ENCODE assay signal across 1 cellular context in the genomic region with DNA sequence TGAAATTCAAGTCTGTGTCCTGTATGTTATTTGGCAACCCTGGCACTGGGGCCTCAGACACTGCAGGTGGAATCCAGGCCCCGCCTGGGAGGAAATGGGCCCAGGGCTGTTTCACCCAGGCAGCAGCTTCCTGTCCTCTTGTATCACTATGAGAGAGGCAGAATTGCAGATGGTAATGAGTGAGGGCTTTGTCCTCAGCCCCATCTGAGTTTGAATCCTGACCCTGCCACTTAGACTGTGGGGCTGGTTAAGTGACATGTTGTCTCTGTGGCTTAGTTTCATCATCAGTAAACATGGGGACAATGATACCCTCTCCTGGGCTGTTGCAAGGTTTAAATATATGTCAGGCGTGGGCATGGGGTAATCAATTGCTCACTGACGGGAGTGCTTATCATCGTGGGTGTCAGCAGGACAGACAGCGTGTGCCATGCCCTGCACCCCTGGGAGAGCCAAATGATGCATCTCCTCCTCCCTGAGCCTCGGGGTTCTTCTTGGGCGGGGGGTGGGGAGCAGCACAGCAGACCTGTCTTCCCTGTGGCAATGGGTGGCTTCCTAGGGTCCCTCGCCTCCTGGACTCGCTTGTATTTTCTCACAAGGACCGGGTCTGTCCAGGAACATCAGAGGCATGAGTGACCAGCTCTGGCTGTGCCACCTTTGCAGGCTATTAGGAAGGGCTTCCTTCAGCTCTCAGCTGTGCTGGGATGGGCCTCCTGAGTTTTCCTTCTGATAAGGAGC.
TF ChIP-seq lines count a peak whose summit lies in the region.

No MANE protein-coding gene starts in this region.

TF ChIP-seq in HepG2, 621 proteins besides CTCF, POLR2A, EP300 and RAD21 (continued from another document and continues in another):
- TF ChIP-seq, protein P1, sequence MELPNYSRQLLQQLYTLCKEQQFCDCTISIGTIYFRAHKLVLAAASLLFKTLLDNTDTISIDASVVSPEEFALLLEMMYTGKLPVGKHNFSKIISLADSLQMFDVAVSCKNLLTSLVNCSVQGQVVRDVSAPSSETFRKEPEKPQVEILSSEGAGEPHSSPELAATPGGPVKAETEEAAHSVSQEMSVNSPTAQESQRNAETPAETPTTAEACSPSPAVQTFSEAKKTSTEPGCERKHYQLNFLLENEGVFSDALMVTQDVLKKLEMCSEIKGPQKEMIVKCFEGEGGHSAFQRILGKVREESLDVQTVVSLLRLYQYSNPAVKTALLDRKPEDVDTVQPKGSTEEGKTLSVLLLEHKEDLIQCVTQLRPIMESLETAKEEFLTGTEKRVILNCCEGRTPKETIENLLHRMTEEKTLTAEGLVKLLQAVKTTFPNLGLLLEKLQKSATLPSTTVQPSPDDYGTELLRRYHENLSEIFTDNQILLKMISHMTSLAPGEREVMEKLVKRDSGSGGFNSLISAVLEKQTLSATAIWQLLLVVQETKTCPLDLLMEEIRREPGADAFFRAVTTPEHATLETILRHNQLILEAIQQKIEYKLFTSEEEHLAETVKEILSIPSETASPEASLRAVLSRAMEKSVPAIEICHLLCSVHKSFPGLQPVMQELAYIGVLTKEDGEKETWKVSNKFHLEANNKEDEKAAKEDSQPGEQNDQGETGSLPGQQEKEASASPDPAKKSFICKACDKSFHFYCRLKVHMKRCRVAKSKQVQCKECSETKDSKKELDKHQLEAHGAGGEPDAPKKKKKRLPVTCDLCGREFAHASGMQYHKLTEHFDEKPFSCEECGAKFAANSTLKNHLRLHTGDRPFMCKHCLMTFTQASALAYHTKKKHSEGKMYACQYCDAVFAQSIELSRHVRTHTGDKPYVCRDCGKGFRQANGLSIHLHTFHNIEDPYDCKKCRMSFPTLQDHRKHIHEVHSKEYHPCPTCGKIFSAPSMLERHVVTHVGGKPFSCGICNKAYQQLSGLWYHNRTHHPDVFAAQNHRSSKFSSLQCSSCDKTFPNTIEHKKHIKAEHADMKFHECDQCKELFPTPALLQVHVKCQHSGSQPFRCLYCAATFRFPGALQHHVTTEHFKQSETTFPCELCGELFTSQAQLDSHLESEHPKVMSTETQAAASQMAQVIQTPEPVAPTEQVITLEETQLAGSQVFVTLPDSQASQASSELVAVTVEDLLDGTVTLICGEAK (IDR thresholded peaks at IDR 0.05) = no peak
- TF ChIP-seq, protein P1 (CRISPR knock-in tag; IDR thresholded peaks at IDR 0.05) = no peak
- TF ChIP-seq, protein P2, sequence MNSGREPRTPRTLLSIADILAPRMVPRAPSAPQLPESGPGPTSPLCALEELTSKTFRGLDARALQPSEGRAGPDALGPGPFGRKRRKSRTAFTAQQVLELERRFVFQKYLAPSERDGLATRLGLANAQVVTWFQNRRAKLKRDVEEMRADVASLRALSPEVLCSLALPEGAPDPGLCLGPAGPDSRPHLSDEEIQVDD (CRISPR knock-in tag; IDR thresholded peaks at IDR 0.05; ENCODE audit: borderline replicate concordance) = no peak
- TF ChIP-seq CEBPG (CRISPR knock-in tag; IDR thresholded peaks at IDR 0.05) (peak; percentile 91), ZNF709 (CRISPR knock-in tag; IDR thresholded peaks at IDR 0.05) (no peak), ZNF274 (CRISPR knock-in tag; IDR thresholded peaks at IDR 0.05) (no peak), ZSCAN21 (CRISPR knock-in tag; IDR thresholded peaks at IDR 0.05; ENCODE audit: borderline replicate concordance) (no peak), KLF9 (CRISPR knock-in tag; IDR thresholded peaks at IDR 0.05; ENCODE audit: low read depth) (no peak), ZNF557 (CRISPR knock-in tag; IDR thresholded peaks at IDR 0.05) (no peak), NAIF1 (CRISPR knock-in tag; IDR thresholded peaks at IDR 0.05; ENCODE audit: borderline replicate concordance) (no peak), ZSCAN30 (CRISPR knock-in tag; IDR thresholded peaks at IDR 0.05) (no peak), ZNF724P (CRISPR knock-in tag; IDR thresholded peaks at IDR 0.05; ENCODE audit: borderline replicate concordance) (no peak), ZNF20 (CRISPR knock-in tag; IDR thresholded peaks at IDR 0.05) (no peak), DNMT3B (CRISPR knock-in tag; conservative IDR thresholded peaks at IDR 0.05) (no peak), ZSCAN29 (CRISPR knock-in tag; conservative IDR thresholded peaks at IDR 0.05) (0 out of 2 replicates have a peak, but pooled peaks have one; percentile 16)
- TF ChIP-seq, protein P3, sequence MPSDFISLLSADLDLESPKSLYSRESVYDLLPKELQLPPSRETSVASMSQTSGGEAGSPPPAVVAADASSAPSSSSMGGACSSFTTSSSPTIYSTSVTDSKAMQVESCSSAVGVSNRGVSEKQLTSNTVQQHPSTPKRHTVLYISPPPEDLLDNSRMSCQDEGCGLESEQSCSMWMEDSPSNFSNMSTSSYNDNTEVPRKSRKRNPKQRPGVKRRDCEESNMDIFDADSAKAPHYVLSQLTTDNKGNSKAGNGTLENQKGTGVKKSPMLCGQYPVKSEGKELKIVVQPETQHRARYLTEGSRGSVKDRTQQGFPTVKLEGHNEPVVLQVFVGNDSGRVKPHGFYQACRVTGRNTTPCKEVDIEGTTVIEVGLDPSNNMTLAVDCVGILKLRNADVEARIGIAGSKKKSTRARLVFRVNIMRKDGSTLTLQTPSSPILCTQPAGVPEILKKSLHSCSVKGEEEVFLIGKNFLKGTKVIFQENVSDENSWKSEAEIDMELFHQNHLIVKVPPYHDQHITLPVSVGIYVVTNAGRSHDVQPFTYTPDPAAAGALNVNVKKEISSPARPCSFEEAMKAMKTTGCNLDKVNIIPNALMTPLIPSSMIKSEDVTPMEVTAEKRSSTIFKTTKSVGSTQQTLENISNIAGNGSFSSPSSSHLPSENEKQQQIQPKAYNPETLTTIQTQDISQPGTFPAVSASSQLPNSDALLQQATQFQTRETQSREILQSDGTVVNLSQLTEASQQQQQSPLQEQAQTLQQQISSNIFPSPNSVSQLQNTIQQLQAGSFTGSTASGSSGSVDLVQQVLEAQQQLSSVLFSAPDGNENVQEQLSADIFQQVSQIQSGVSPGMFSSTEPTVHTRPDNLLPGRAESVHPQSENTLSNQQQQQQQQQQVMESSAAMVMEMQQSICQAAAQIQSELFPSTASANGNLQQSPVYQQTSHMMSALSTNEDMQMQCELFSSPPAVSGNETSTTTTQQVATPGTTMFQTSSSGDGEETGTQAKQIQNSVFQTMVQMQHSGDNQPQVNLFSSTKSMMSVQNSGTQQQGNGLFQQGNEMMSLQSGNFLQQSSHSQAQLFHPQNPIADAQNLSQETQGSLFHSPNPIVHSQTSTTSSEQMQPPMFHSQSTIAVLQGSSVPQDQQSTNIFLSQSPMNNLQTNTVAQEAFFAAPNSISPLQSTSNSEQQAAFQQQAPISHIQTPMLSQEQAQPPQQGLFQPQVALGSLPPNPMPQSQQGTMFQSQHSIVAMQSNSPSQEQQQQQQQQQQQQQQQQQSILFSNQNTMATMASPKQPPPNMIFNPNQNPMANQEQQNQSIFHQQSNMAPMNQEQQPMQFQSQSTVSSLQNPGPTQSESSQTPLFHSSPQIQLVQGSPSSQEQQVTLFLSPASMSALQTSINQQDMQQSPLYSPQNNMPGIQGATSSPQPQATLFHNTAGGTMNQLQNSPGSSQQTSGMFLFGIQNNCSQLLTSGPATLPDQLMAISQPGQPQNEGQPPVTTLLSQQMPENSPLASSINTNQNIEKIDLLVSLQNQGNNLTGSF (CRISPR knock-in tag; IDR thresholded peaks at IDR 0.05) = no peak
- TF ChIP-seq, protein P4, sequence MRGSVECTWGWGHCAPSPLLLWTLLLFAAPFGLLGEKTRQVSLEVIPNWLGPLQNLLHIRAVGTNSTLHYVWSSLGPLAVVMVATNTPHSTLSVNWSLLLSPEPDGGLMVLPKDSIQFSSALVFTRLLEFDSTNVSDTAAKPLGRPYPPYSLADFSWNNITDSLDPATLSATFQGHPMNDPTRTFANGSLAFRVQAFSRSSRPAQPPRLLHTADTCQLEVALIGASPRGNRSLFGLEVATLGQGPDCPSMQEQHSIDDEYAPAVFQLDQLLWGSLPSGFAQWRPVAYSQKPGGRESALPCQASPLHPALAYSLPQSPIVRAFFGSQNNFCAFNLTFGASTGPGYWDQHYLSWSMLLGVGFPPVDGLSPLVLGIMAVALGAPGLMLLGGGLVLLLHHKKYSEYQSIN (CRISPR knock-in tag; IDR thresholded peaks at IDR 0.05; ENCODE audit: borderline replicate concordance) = no peak
- TF ChIP-seq, protein P5, sequence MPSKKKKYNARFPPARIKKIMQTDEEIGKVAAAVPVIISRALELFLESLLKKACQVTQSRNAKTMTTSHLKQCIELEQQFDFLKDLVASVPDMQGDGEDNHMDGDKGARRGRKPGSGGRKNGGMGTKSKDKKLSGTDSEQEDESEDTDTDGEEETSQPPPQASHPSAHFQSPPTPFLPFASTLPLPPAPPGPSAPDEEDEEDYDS (CRISPR knock-in tag; IDR thresholded peaks at IDR 0.05) = peak; percentile 51; the same call in 1 of the 2 replicates
- TF ChIP-seq, protein P6, sequence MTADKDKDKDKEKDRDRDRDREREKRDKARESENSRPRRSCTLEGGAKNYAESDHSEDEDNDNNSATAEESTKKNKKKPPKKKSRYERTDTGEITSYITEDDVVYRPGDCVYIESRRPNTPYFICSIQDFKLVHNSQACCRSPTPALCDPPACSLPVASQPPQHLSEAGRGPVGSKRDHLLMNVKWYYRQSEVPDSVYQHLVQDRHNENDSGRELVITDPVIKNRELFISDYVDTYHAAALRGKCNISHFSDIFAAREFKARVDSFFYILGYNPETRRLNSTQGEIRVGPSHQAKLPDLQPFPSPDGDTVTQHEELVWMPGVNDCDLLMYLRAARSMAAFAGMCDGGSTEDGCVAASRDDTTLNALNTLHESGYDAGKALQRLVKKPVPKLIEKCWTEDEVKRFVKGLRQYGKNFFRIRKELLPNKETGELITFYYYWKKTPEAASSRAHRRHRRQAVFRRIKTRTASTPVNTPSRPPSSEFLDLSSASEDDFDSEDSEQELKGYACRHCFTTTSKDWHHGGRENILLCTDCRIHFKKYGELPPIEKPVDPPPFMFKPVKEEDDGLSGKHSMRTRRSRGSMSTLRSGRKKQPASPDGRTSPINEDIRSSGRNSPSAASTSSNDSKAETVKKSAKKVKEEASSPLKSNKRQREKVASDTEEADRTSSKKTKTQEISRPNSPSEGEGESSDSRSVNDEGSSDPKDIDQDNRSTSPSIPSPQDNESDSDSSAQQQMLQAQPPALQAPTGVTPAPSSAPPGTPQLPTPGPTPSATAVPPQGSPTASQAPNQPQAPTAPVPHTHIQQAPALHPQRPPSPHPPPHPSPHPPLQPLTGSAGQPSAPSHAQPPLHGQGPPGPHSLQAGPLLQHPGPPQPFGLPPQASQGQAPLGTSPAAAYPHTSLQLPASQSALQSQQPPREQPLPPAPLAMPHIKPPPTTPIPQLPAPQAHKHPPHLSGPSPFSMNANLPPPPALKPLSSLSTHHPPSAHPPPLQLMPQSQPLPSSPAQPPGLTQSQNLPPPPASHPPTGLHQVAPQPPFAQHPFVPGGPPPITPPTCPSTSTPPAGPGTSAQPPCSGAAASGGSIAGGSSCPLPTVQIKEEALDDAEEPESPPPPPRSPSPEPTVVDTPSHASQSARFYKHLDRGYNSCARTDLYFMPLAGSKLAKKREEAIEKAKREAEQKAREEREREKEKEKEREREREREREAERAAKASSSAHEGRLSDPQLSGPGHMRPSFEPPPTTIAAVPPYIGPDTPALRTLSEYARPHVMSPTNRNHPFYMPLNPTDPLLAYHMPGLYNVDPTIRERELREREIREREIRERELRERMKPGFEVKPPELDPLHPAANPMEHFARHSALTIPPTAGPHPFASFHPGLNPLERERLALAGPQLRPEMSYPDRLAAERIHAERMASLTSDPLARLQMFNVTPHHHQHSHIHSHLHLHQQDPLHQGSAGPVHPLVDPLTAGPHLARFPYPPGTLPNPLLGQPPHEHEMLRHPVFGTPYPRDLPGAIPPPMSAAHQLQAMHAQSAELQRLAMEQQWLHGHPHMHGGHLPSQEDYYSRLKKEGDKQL (CRISPR knock-in tag; IDR thresholded peaks at IDR 0.05; ENCODE audit: low read depth) = peak; percentile 47; the same call in 1 of the 2 replicates
- TF ChIP-seq, protein P7, sequence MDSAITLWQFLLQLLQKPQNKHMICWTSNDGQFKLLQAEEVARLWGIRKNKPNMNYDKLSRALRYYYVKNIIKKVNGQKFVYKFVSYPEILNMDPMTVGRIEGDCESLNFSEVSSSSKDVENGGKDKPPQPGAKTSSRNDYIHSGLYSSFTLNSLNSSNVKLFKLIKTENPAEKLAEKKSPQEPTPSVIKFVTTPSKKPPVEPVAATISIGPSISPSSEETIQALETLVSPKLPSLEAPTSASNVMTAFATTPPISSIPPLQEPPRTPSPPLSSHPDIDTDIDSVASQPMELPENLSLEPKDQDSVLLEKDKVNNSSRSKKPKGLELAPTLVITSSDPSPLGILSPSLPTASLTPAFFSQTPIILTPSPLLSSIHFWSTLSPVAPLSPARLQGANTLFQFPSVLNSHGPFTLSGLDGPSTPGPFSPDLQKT (CRISPR knock-in tag; IDR thresholded peaks at IDR 0.05; ENCODE audit: borderline replicate concordance) = no peak
- TF ChIP-seq, protein P8, sequence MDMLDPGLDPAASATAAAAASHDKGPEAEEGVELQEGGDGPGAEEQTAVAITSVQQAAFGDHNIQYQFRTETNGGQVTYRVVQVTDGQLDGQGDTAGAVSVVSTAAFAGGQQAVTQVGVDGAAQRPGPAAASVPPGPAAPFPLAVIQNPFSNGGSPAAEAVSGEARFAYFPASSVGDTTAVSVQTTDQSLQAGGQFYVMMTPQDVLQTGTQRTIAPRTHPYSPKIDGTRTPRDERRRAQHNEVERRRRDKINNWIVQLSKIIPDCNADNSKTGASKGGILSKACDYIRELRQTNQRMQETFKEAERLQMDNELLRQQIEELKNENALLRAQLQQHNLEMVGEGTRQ (IDR thresholded peaks at IDR 0.05; ENCODE audit: low read depth, low read length) = no peak
- TF ChIP-seq, protein P8 (CRISPR knock-in tag; IDR thresholded peaks at IDR 0.05; ENCODE audit: borderline replicate concordance) = no peak
